ENCODE assay signal across 1 cellular context in the genomic region with DNA sequence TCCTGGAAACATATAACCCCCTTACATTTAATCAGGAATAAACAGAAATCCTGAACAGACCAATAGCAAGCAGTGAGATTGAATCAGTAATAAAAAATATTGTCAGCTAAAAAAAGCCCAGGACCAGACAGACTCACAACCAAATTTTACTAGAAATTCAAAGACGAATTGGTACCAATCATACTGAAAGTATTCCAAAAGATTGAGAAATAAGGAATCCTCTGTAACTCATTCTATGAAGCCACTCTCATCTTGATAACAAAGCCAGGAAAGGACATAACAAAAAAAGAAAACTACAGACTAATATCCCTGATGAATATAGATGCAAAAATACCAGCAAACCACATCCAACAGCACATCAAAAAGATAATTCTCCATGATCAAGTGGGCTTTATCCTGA.
TF ChIP-seq lines count a peak whose summit lies in the region.

No MANE protein-coding gene starts in this region.

TF ChIP-seq in IMR-90, 13 proteins besides CTCF, POLR2A, EP300 and RAD21:
- no peak for TF ChIP-seq CEBPB (IDR thresholded peaks at IDR 0.05; ENCODE audit: low read depth, low read length)
- no peak for TF ChIP-seq SMC3 (IDR thresholded peaks at IDR 0.05; ENCODE audit: low read depth, low read length)
- TF ChIP-seq MAFK (IDR thresholded peaks at IDR 0.05; ENCODE audit: low read depth, low read length) = no peak
- TF ChIP-seq FOS (IDR thresholded peaks at IDR 0.05; ENCODE audit: low read depth, low read length) = no peak
- TF ChIP-seq, protein P1, sequence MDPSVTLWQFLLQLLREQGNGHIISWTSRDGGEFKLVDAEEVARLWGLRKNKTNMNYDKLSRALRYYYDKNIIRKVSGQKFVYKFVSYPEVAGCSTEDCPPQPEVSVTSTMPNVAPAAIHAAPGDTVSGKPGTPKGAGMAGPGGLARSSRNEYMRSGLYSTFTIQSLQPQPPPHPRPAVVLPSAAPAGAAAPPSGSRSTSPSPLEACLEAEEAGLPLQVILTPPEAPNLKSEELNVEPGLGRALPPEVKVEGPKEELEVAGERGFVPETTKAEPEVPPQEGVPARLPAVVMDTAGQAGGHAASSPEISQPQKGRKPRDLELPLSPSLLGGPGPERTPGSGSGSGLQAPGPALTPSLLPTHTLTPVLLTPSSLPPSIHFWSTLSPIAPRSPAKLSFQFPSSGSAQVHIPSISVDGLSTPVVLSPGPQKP (IDR thresholded peaks at IDR 0.05; ENCODE audit: borderline replicate concordance, low read depth, low read length) = no peak
- no peak for TF ChIP-seq NFE2L2 (IDR thresholded peaks at IDR 0.05; ENCODE audit: low read depth, low read length)
- TF ChIP-seq MXI1 (IDR thresholded peaks at IDR 0.05; ENCODE audit: borderline replicate concordance, low read depth, low read length) = no peak
- no peak for TF ChIP-seq RCOR1 (IDR thresholded peaks at IDR 0.05; ENCODE audit: insufficient replicate concordance, low read length)
- no peak for TF ChIP-seq CHD1 (IDR thresholded peaks at IDR 0.05; ENCODE audit: low read depth, low read length)
- TF ChIP-seq RFX5 (IDR thresholded peaks at IDR 0.05; ENCODE audit: low read depth, low read length) = no peak
